1 cellular context compared by ENCODE assay signal in the genomic region with DNA sequence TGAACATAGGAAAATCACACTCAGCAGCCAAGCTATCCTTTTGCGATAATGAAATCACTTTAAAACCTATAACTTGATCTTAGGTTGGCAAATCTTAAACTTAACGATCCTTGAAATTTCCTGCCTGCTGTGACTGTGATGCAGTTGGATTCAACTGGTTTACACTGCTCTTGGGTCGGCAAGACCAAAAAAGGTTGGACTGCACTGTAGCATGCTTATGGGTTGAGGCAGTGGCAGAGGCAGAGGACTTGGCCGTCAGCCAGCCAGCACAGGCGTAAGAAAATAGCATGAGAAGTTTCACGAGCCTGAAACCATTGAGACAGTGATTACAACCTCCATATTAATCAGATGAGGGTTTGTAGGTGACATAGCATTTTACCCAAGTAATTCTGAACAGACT.
TF ChIP-seq lines count a peak whose summit lies in the region.

No MANE protein-coding gene starts in this region.

TF ChIP-seq in K562, 482 proteins besides CTCF, POLR2A, EP300 and RAD21 (continued from another document):
- TF ChIP-seq, protein P1, sequence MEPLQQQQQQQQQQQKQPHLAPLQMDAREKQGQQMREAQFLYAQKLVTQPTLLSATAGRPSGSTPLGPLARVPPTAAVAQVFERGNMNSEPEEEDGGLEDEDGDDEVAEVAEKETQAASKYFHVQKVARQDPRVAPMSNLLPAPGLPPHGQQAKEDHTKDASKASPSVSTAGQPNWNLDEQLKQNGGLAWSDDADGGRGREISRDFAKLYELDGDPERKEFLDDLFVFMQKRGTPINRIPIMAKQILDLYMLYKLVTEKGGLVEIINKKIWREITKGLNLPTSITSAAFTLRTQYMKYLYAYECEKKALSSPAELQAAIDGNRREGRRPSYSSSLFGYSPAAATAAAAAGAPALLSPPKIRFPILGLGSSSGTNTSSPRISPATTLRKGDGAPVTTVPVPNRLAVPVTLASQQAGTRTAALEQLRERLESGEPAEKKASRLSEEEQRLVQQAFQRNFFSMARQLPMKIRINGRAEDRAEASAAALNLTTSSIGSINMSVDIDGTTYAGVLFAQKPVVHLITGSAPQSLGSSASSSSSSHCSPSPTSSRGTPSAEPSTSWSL (CRISPR knock-in tag; IDR thresholded peaks at IDR 0.05; ENCODE audit: borderline replicate concordance) = no peak
